Comparison of ENCODE assay signal across 32 cellular contexts in the genomic region with DNA sequence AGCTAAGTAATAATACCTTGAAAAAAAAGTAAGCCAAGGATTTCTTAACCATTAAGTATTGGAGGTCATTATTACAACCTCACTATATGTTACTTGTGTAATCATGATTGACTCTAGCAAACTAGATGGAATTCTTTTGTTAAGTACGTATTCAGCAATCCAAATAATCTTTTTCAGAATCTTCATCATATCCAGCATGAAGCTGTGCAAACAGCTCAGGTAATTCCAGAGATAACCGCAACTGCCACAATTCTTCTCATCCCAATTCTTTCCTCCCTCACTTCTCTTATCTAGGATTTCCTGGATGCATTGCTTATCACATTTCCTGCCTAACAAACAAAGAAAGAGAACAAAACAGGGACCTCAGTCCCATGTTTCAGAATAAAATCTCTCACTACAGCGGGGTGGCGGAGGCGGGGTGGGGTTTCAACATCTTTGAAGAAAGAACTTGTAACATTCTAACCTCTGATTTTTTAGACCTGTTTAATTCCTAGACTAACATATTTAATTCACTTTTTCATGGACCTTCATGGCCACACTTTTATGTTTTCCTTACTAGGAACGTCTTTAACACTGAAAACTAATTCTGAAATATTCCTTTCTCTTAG.
"Had no signal": no experiment of that assay in that cellular context is flagged by ENCODE, and none has a peak within 500 bp of the region (broad histone marks: within the 10 kb centered on the region; RNA-seq: fewer than 3 reads in every experiment).

No MANE protein-coding gene starts in this region.

- H3K9me3 ChIP-seq: gastrocnemius medialis had no signal

- H3K36me3 Mint-ChIP-seq: activated naive CD8-positive, alpha-beta T cell had no signal

- ATAC-seq: activated CD4-positive, CD25-positive, alpha-beta regulatory T cell treated with anti-CD3 and anti-CD28 coated beads, Interleukin-2, amount 50 U/mL, for 24 hours; activated CD8-positive, alpha-beta T cell treated with anti-CD3 and anti-CD28 coated beads for 36 hours; activated T-cell treated with anti-CD3 and anti-CD28 coated beads, Interleukin-2, amount 50 U/mL, for 4 hours; activated T-helper 17 cell treated with anti-CD3 and anti-CD28 coated beads, Interleukin-2, amount 50 U/mL, for 72 hours; effector memory CD8-positive, alpha-beta T cell; foreskin keratinocyte; gastrocnemius medialis; heart left ventricle; T-helper 17 cell had no signal

- H3K27ac Mint-ChIP-seq: activated B cell treated with CpG ODN at 0.5 μM for 24 hours; activated CD8-positive, alpha-beta T cell treated with anti-CD3 and anti-CD28 coated beads for 36 hours; activated naive CD8-positive, alpha-beta T cell; activated T-helper 17 cell treated with anti-CD3 and anti-CD28 coated beads, Interleukin-2, amount 50 U/mL, for 72 hours; effector memory CD8-positive, alpha-beta T cell; T-helper 17 cell; T-helper 2 cell treated with Interferon-gamma antibody and Interleukin-4, amounts not matched to agents 5 μg/mL and 100 μg/mL, for 36 hours had no signal

- H3K36me3 ChIP-seq: brain microvascular endothelial cell, esophagus muscularis mucosa, gastrocnemius medialis, heart left ventricle, WERI-Rb-1 had no signal

- H3K27me3 ChIP-seq: brain microvascular endothelial cell, esophagus muscularis mucosa, foreskin keratinocyte, gastrocnemius medialis, heart left ventricle had no signal

- DNase-seq: activated B cell treated with CpG ODN at 0.5 μM for 24 hours; activated CD4-positive, alpha-beta T cell treated with anti-CD3 and anti-CD28 coated beads for 48 hours; activated CD4-positive, alpha-beta T cell treated with anti-CD3 and anti-CD28 coated beads, Interleukin-2, amount 50 U/mL, for 1 hour; activated CD4-positive, alpha-beta T cell treated with anti-CD3 and anti-CD28 coated beads, Interleukin-2, amount 50 U/mL, for 48 hours; activated CD8-positive, alpha-beta memory T cell treated with anti-CD3 and anti-CD28 coated beads for 24 hours; activated CD8-positive, alpha-beta T cell treated with anti-CD3 and anti-CD28 coated beads for 36 hours; activated effector memory CD4-positive, alpha-beta T cell treated with Interleukin-2 at 50 U/mL for 16 hours; activated gamma-delta T cell treated with Interleukin-2 at 50 U/mL for 16 hours; activated naive CD4-positive, alpha-beta T cell treated with anti-CD3 and anti-CD28 coated beads, Interleukin-2, amount 50 U/mL, for 16 hours; activated naive CD4-positive, alpha-beta T cell treated with Interleukin-2 at 50 U/mL for 16 hours; activated T-cell treated with anti-CD3 and anti-CD28 coated beads, Interleukin-2, amount 50 U/mL, for 4 hours; amniotic stem cell; brain microvascular endothelial cell; dermis blood vessel endothelial cell; effector CD4-positive, alpha-beta T cell; effector memory CD8-positive, alpha-beta T cell; erythroblast; foreskin keratinocyte; gastrocnemius medialis; glutamatergic neuron; heart left ventricle; T-helper 1 cell; T-helper 17 cell; T1000; WERI-Rb-1 had no signal

- H3K4me3 Mint-ChIP-seq: activated B cell treated with CpG ODN at 0.5 μM for 24 hours; activated CD8-positive, alpha-beta T cell treated with anti-CD3 and anti-CD28 coated beads for 36 hours; activated naive CD8-positive, alpha-beta T cell; activated T-cell treated with anti-CD3 and anti-CD28 coated beads, Interleukin-2, amount 50 U/mL, for 4 hours; activated T-helper 17 cell treated with anti-CD3 and anti-CD28 coated beads, Interleukin-2, amount 50 U/mL, for 72 hours; central memory CD8-positive, alpha-beta T cell; effector memory CD8-positive, alpha-beta T cell; T-helper 17 cell; T-helper 2 cell treated with Interferon-gamma antibody and Interleukin-4, amounts not matched to agents 5 μg/mL and 100 μg/mL, for 36 hours had no signal

- H3K4me3 ChIP-seq: esophagus muscularis mucosa, gastrocnemius medialis, heart left ventricle had no signal

- H3K4me1 ChIP-seq: esophagus muscularis mucosa, foreskin keratinocyte, gastrocnemius medialis, heart left ventricle had no signal

- H3K27ac ChIP-seq: brain microvascular endothelial cell, coronary artery, esophagus muscularis mucosa, foreskin keratinocyte, gastrocnemius medialis, heart left ventricle, WERI-Rb-1 had no signal

- H3K4me1 Mint-ChIP-seq: activated B cell treated with CpG ODN at 0.5 μM for 24 hours; activated T-helper 17 cell treated with anti-CD3 and anti-CD28 coated beads, Interleukin-2, amount 50 U/mL, for 72 hours; central memory CD8-positive, alpha-beta T cell; T-helper 17 cell had no signal

- H3K27me3 Mint-ChIP-seq: activated B cell treated with CpG ODN at 0.5 μM for 24 hours; activated CD8-positive, alpha-beta T cell treated with anti-CD3 and anti-CD28 coated beads for 36 hours; activated naive CD8-positive, alpha-beta T cell; activated T-helper 17 cell treated with anti-CD3 and anti-CD28 coated beads, Interleukin-2, amount 50 U/mL, for 72 hours; central memory CD8-positive, alpha-beta T cell; effector memory CD8-positive, alpha-beta T cell; T-helper 17 cell had no signal
